In the genomic region with DNA sequence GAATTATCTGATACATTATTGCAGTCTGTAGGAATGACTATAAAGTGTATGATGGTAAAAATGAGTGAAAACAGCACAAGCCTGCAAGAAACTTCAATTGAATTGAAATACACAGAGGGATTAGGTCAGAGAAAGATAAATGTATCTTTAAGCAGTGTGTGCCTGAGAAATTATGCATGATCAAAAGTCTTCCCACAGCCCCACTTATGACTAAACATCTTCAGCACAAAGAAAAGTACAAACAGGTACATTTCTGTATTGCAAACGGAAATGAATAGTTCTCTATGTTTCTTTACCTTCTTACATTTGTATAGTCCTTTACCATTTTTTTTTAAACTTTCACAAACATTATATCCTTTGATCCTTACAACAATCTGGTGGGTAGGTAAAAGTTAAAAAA, we compare ENCODE assay signal across 25 cellular contexts.
"Had no signal": no experiment of that assay in that cellular context is flagged by ENCODE, and none has a peak within 500 bp of the region (broad histone marks: within the 10 kb centered on the region; RNA-seq: fewer than 3 reads in every experiment).

No MANE protein-coding gene starts in this region.

- ATAC-seq: natural killer cell; right lobe of liver; stimulated activated memory B cell treated with anti-CD40 and anti-IgM and Interleukin-4, amounts not matched to agents 10 μg/mL and 1 μg/mL and 100 μg/mL, for 72 hours; stimulated activated naive CD8-positive, alpha-beta T cell treated with anti-CD3 and anti-CD28 coated beads, Interleukin-15, amount 100 ng/mL, for 72 hours had no signal

- H3K36me3 Mint-ChIP-seq: mesothelial cell of epicardium; naive B cell; natural killer cell; neural progenitor cell; stimulated activated memory B cell treated with anti-CD40 and anti-IgM and Interleukin-4, amounts not matched to agents 10 μg/mL and 1 μg/mL and 100 μg/mL, for 72 hours; type B pancreatic cell had no signal

- H3K9me3 Mint-ChIP-seq: mesothelial cell of epicardium; natural killer cell; nephron progenitor cell; neural progenitor cell; stimulated activated memory B cell treated with anti-CD40 and anti-IgM and Interleukin-4, amounts not matched to agents 10 μg/mL and 1 μg/mL and 100 μg/mL, for 72 hours; type B pancreatic cell had no signal

- H3K4me1 Mint-ChIP-seq: naive B cell; neural progenitor cell; stimulated activated memory B cell treated with anti-CD40 and anti-IgM and Interleukin-4, amounts not matched to agents 10 μg/mL and 1 μg/mL and 100 μg/mL, for 72 hours; stimulated activated naive CD8-positive, alpha-beta T cell treated with anti-CD3 and anti-CD28 coated beads, Interleukin-15, amount 100 ng/mL, for 72 hours had no signal

- H3K27ac Mint-ChIP-seq: mesothelial cell of epicardium; naive B cell; natural killer cell; nephron progenitor cell; neural progenitor cell; progenitor cell of endocrine pancreas; stimulated activated memory B cell treated with anti-CD40 and anti-IgM and Interleukin-4, amounts not matched to agents 10 μg/mL and 1 μg/mL and 100 μg/mL, for 72 hours; stimulated activated naive CD8-positive, alpha-beta T cell treated with anti-CD3 and anti-CD28 coated beads, Interleukin-15, amount 100 ng/mL, for 72 hours; type B pancreatic cell had no signal

- DNase-seq: hippocampal formation; left ventricle myocardium inferior; naive B cell; natural killer cell; nephron progenitor cell; occipital lobe; ovary; right lobe of liver; stimulated activated CD4-positive, alpha-beta T cell treated with anti-CD3 and anti-CD28 coated beads, Interleukin-1b, Interleukin-23, amount 100 ng/mL, for 48 hours; stimulated activated CD4-positive, alpha-beta T cell treated with anti-CD3 and anti-CD28 coated beads, Interleukin-2, amount 100 ng/mL, for 48 hours; stimulated activated CD4-positive, alpha-beta T cell treated with anti-CD3 and anti-CD28 coated beads, Interleukin-4, amount 100 ng/mL, for 4 hours; stimulated activated CD8-positive, alpha-beta memory T cell treated with anti-CD3 and anti-CD28 coated beads, Interleukin-4, amount 100 ng/mL, for 48 hours; stimulated activated naive CD4-positive, alpha-beta T cell treated with Interleukin-2 at 50 U/mL for 16 hours; stimulated activated naive CD8-positive, alpha-beta T cell treated with anti-CD3 and anti-CD28 coated beads, Interleukin-15, amount 100 ng/mL, for 72 hours; substantia nigra; uterus had no signal

- H3K4me3 ChIP-seq: left ventricle myocardium inferior, lung, neural progenitor cell, ovary, right atrium auricular region, right lobe of liver, smooth muscle cell, tibial nerve, uterus had no signal

- H3K27me3 Mint-ChIP-seq: stimulated activated memory B cell treated with anti-CD40 and anti-IgM and Interleukin-4, amounts not matched to agents 10 μg/mL and 1 μg/mL and 100 μg/mL, for 72 hours; stimulated activated naive CD8-positive, alpha-beta T cell treated with anti-CD3 and anti-CD28 coated beads, Interleukin-15, amount 100 ng/mL, for 72 hours; type B pancreatic cell had no signal

- H3K4me3 Mint-ChIP-seq: mesothelial cell of epicardium; naive B cell; natural killer cell; nephron progenitor cell; neural progenitor cell; stimulated activated memory B cell treated with anti-CD40 and anti-IgM and Interleukin-4, amounts not matched to agents 10 μg/mL and 1 μg/mL and 100 μg/mL, for 72 hours; stimulated activated naive CD8-positive, alpha-beta T cell treated with anti-CD3 and anti-CD28 coated beads, Interleukin-15, amount 100 ng/mL, for 72 hours; type B pancreatic cell had no signal
